Comparison of ENCODE assay signal across 13 cellular contexts in the genomic region with DNA sequence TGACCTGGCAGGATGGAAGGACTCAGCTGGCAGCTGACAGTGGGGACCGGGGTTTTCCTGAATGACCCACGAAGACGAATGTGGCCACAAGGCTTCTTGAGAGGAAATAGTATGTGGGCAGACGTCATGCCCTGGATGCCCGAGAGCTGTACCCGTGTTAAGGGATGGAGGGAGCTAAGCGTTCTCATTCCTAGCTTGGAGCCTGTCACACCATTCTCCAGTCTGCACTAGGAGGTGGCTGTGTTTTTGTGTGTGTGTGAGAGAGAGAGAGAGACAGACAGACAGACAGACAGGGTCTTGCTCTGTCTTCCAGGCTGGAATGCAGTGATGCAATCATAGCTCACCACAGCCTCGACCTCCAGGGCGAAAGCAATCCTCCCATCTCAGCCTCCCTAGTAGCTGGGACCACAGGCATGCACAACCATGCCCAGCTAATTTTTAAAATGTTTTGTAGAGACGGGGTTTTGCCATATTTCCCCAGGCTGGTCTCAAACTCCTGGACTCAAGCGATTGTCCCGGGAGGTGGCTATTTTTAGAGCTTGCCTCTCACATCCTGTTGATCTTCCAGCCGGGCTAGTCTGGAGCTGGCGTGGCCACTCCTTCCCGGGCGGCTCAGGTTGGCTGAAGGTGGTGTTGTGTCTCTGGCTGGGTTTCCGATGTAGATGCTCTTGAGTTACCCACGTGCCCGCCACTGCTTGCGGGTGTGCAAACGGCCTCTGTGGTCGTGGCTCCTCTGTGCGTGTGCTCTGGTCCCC. TPM values are rescaled to one million over a fixed set of nuclear protein-coding genes. Genes with fewer than 3 reads are reported as not detected.
A peak's percentile ranks its signal among the peaks of the same experiment; 100 is the strongest.
DNase-seq lines count a peak whose midpoint lies in the region; ATAC-seq and TF ChIP-seq lines count a peak whose summit lies in the region.
"Had no signal": no experiment of that assay in that cellular context is flagged by ENCODE, and none has a peak within 500 bp of the region (broad histone marks: within the 10 kb centered on the region; RNA-seq: fewer than 3 reads in every experiment).

No MANE protein-coding gene starts in this region.

- TF ChIP-seq CTCF in brain microvascular endothelial cell (IDR thresholded peaks at IDR 0.05; ENCODE audit: low read depth, low read length, missing control alignments) (no peak), upper lobe of left lung (IDR thresholded peaks at IDR 0.05) (no peak)

- H3K4me3 Mint-ChIP-seq in naive thymus-derived CD4-positive, alpha-beta T cell: no peak overlapping the region

- H3K27ac ChIP-seq in brain microvascular endothelial cell (no peak overlapping the region), upper lobe of left lung (no peak overlapping the region)
- H3K27ac ChIP-seq in naive thymus-derived CD4-positive, alpha-beta T cell (ENCODE audit: low read depth, low read length): no peak overlapping the region
- H3K27ac ChIP-seq: adrenal gland, lower lobe of right lung, Peyer's patch, stomach had no signal

- POLR2A ChIA-PET in naive thymus-derived CD4-positive, alpha-beta T cell (lab: Charles Lee): interaction anchor here (0.6 kb wide), 1 partner anchor 38 kb away, joined by 4 read pairs; no protein-coding TSS in a partner anchor

- no peak for TF ChIP-seq RAD21 in Ishikawa (IDR thresholded peaks at IDR 0.05; ENCODE audit: low read depth)

- intact Hi-C loops in naive thymus-derived CD4-positive, alpha-beta T cell (cut with micrococcal nuclease): no loop called here

- no peak overlapping the region for H3K27ac Mint-ChIP-seq in naive thymus-derived CD4-positive, alpha-beta T cell

- DNase-seq in EH (ENCODE audit: low read depth) (peak; percentile 82), brain microvascular endothelial cell (peak; percentile 79), upper lobe of left lung (no peak), cerebellar cortex (ENCODE audit: low spot score) (no peak), cerebellar nuclear complex (lab: John Stamatoyannopoulos, UW) (no peak)
- DNase-seq in naive thymus-derived CD4-positive, alpha-beta T cell: no peak
- no peak for DNase-seq in activated CD4-positive, CD25-positive, alpha-beta regulatory T cell (lab: John Stamatoyannopoulos, UW)
- DNase-seq: adrenal gland, Karpas-422, lower lobe of right lung, Peyer's patch, stomach had no signal

- peaks cover 0 to 10% (median 5%) of the 10 kb centered on the region in 7 donors for H3K4me1 Mint-ChIP-seq in naive thymus-derived CD4-positive, alpha-beta T cell

- peaks cover 0 to 11% of the 10 kb centered on the region in 2 donors for H3K4me1 ChIP-seq in naive thymus-derived CD4-positive, alpha-beta T cell (ENCODE audit: control insufficient read depth in 2 of 2, insufficient read depth in 2 of 2, low read length in 2 of 2)
- peaks cover 19 to 25% (median 22%) of the 10 kb centered on the region in 4 donors for H3K4me1 ChIP-seq in upper lobe of left lung

- TF ChIP-seq EP300 in Ishikawa (IDR thresholded peaks at IDR 0.05; ENCODE audit: borderline replicate concordance): no peak
- no peak for TF ChIP-seq EP300 in upper lobe of left lung (IDR thresholded peaks at IDR 0.05)

- in situ Hi-C loops in brain microvascular endothelial cell (cut with HindIII; ENCODE audit: low pct_ligation_motif_present, low sequenced_read_pairs): no loop called here

- peak; percentile 26 for ATAC-seq in naive thymus-derived CD4-positive, alpha-beta T cell
- no peak for ATAC-seq in upper lobe of left lung (ENCODE audit: low FRiP score in 2 of 2)
- ATAC-seq: lower lobe of right lung had no signal

- peaks cover 25 to 47% (median 30%) of the 10 kb centered on the region in 5 donors for H3K27me3 Mint-ChIP-seq in naive thymus-derived CD4-positive, alpha-beta T cell

- H3K36me3 ChIP-seq in brain microvascular endothelial cell (replicated peaks) (no peaks in the 10 kb centered on the region), upper lobe of left lung (no peaks in the 10 kb centered on the region)
- no peaks in the 10 kb centered on the region for H3K36me3 ChIP-seq in naive thymus-derived CD4-positive, alpha-beta T cell (ENCODE audit: control insufficient read depth in 2 of 3, insufficient read depth in 3 of 3, low read length in 3 of 3)
- H3K36me3 ChIP-seq: adrenal gland, lower lobe of right lung, Peyer's patch, stomach had no signal

- WGBS in upper lobe of left lung, 2 donors: 48 to 50% methylated on average over 19 to 23 of the region's 23 CpGs

- CTCF ChIA-PET in naive thymus-derived CD4-positive, alpha-beta T cell (lab: Charles Lee): interaction anchor here (1.0 kb wide), 1 partner anchor 18 kb away, joined by 3 read pairs; no protein-coding TSS in a partner anchor

- H3K4me3 ChIP-seq in brain microvascular endothelial cell (ENCODE audit: low read depth, low read length) (no peak overlapping the region), upper lobe of left lung (no peak overlapping the region)
- H3K4me3 ChIP-seq in naive thymus-derived CD4-positive, alpha-beta T cell (ENCODE audit: low read length): no peak overlapping the region
- H3K4me3 ChIP-seq: adrenal gland, lower lobe of right lung, Peyer's patch, stomach had no signal

- no peaks in the 10 kb centered on the region for H3K9me3 ChIP-seq in naive thymus-derived CD4-positive, alpha-beta T cell (ENCODE audit: control insufficient read depth in 2 of 3, low read length in 3 of 3)
- H3K9me3 ChIP-seq in upper lobe of left lung: no peaks in the 10 kb centered on the region
- H3K9me3 ChIP-seq: adrenal gland, lower lobe of right lung, Peyer's patch, stomach had no signal

- H3K27me3 ChIP-seq in brain microvascular endothelial cell (replicated peaks): peaks cover 6% of the 10 kb centered on the region
- peaks cover 7 to 11% of the 10 kb centered on the region in 2 donors for H3K27me3 ChIP-seq in naive thymus-derived CD4-positive, alpha-beta T cell (ENCODE audit: control insufficient read depth in 2 of 2, insufficient read depth in 2 of 2, low read length in 2 of 2)
- peaks cover 0 to 26% (median 19%) of the 10 kb centered on the region in 4 donors for H3K27me3 ChIP-seq in upper lobe of left lung

- H3K9me3 Mint-ChIP-seq in naive thymus-derived CD4-positive, alpha-beta T cell: no peaks in the 10 kb centered on the region

- H3K36me3 Mint-ChIP-seq in naive thymus-derived CD4-positive, alpha-beta T cell: no peaks in the 10 kb centered on the region

- no peak for TF ChIP-seq POLR2A in upper lobe of left lung (IDR thresholded peaks at IDR 0.05)

TF ChIP-seq in Ishikawa, 13 proteins besides CTCF, POLR2A, EP300 and RAD21:
- TF ChIP-seq CREB1 (IDR thresholded peaks at IDR 0.05; ENCODE audit: low read depth): no peak
- TF ChIP-seq CEBPB (IDR thresholded peaks at IDR 0.05): 0 out of 2 replicates have a peak, but pooled peaks have one; percentile 38
TF ChIP-seq in Ishikawa: peak in this region for 1.

RNA-seq across cellular contexts. Expression of a gene that starts 2.1 kb away (rescaled TPM):
- 1 to 10 TPM in 1 of 5 experiments, under 1 TPM in 4; 0.07 to 2.4 (median 0.80) TPM for total RNA-seq in naive thymus-derived CD4-positive, alpha-beta T cell
- polyA plus RNA-seq in naive thymus-derived CD4-positive, alpha-beta T cell: under 1 TPM; 0.07 to 0.13 TPM
- 10 to 100 TPM in 1 of 6 donors, 1 to 10 TPM in 3, under 1 TPM in 2; 0.30 to 16.6 (median 5.3) TPM for total RNA-seq in upper lobe of left lung
- polyA plus RNA-seq: stomach had no signal

RNA-seq across cellular contexts. Expression of a gene that starts 58.3 kb away (rescaled TPM):
- total RNA-seq in naive thymus-derived CD4-positive, alpha-beta T cell: 100 to 1,000 TPM in 1 of 5 experiments, 10 to 100 TPM in 4; 15.9 to 115 (median 23.5) TPM
- polyA plus RNA-seq in naive thymus-derived CD4-positive, alpha-beta T cell: 1 to 10 TPM in 1 of 2 donors, under 1 TPM in 1; 0.53 to 1.6 TPM
- 10 to 100 TPM; 16.5 to 69.6 (median 58.1) TPM for total RNA-seq in upper lobe of left lung

Comparison
In these comparisons a context has a peak if more than half of its experiments do, and no peak if none do; other contexts are left out.
1. DNase-seq: peak in EH (single experiment) and brain microvascular endothelial cell (single experiment); none in naive thymus-derived CD4-positive, alpha-beta T cell (0 of 9), upper lobe of left lung (0 of 2), cerebellar cortex (single experiment), activated CD4-positive, CD25-positive, alpha-beta regulatory T cell (0 of 4) and cerebellar nuclear complex (0 of 2).